Comparison of ENCODE assay signal across 26 cellular contexts in the genomic region with DNA sequence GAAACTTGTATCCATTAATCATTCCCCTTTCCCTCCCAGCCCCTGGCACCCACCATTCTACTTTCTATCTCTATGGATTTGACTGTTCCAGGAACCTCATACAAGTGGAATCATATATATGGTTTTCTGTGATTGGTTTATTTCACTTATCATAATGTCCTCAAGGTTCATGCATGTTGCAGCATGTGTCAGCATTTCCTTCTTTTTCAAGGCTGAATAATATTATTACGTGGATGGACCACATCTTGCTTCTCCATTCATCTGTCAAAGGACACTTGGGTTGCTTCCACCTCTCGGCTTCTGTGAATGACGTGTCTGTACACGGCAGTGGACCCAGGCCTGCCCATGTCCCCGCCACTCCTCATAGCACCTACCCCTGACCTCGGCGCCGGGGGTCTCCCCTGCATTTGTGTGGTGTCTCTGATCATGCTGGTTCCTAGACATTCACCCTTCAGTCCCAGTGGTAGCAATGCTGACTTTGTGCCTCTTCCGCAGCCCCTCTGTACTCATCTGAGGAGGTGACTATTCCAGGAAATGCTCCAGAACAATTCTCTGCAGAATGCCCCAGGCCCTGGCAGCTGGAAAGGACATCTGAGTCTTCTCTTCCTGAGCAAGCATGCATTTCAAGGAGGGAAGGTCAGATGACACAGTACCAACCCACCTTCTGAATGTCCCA.
"Had no signal": no experiment of that assay in that cellular context is flagged by ENCODE, and none has a peak within 500 bp of the region (broad histone marks: within the 10 kb centered on the region; RNA-seq: fewer than 3 reads in every experiment).

No MANE protein-coding gene starts in this region.

- H3K4me1 ChIP-seq: prostate gland, stomach, transverse colon, uterus had no signal

- ATAC-seq: activated CD8-positive, alpha-beta memory T cell treated with anti-CD3 and anti-CD28 coated beads, Interleukin-2, amount 10 ng/mL, durations not matched to agents 7 days and 5 days; activated CD8-positive, alpha-beta T cell treated with anti-CD3 and anti-CD28 coated beads for 36 hours; activated naive CD4-positive, alpha-beta T cell treated with anti-CD3 and anti-CD28 coated beads, Interleukin-2, amount 50 U/mL, for 72 hours; lower lobe of right lung; naive thymus-derived CD8-positive, alpha-beta T cell; stimulated activated memory B cell treated with anti-CD40 and anti-IgM and Interleukin-4, amounts not matched to agents 10 μg/mL and 1 μg/mL and 100 μg/mL, for 72 hours had no signal

- H3K27ac ChIP-seq: brain microvascular endothelial cell, heart left ventricle, lower lobe of right lung, ovary, prostate gland, SK-N-MC, stomach, transverse colon, uterus, VCaP had no signal

- H3K36me3 ChIP-seq: brain microvascular endothelial cell, esophagus squamous epithelium, heart left ventricle, lower lobe of right lung, ovary, prostate gland, stomach, transverse colon, uterus had no signal

- H3K9me3 ChIP-seq: esophagus squamous epithelium, heart left ventricle, lower lobe of right lung, ovary, prostate gland, stomach, transverse colon, uterus had no signal

- H3K4me3 ChIP-seq: esophagus squamous epithelium, heart left ventricle, lower lobe of right lung, ovary, prostate gland, SK-N-MC, stomach, transverse colon, uterus had no signal

- H3K4me1 Mint-ChIP-seq: activated CD8-positive, alpha-beta memory T cell treated with anti-CD3 and anti-CD28 coated beads, Interleukin-2, amount 10 ng/mL, durations not matched to agents 7 days and 5 days; stimulated activated memory B cell treated with anti-CD40 and anti-IgM and Interleukin-4, amounts not matched to agents 10 μg/mL and 1 μg/mL and 100 μg/mL, for 72 hours had no signal

- H3K9me3 Mint-ChIP-seq: activated CD4-positive, alpha-beta T cell treated with anti-CD3 and anti-CD28 coated beads, Interleukin-2, amount 10 ng/mL, durations not matched to agents 7 days and 5 days; activated CD8-positive, alpha-beta T cell treated with anti-CD3 and anti-CD28 coated beads for 36 hours; activated naive CD4-positive, alpha-beta T cell treated with anti-CD3 and anti-CD28 coated beads, Interleukin-2, amount 50 U/mL, for 72 hours; activated T-helper 1 cell treated with anti-CD3 and anti-CD28 coated beads, Interleukin-12 subunit alpha, Interleukin-12 subunit beta, Interleukin-2, Interleukin-4 antibody, amounts not matched to agents 30 ng/mL and 10 ng/mL and 1 ng/mL, durations not matched to agents 14 hours and 24 hours and 36 hours; mesothelial cell of epicardium; naive thymus-derived CD8-positive, alpha-beta T cell; stimulated activated memory B cell treated with anti-CD40 and anti-IgM and Interleukin-4, amounts not matched to agents 10 μg/mL and 1 μg/mL and 100 μg/mL, for 72 hours had no signal

- H3K27me3 Mint-ChIP-seq: activated CD4-positive, alpha-beta T cell treated with anti-CD3 and anti-CD28 coated beads, Interleukin-2, amount 10 ng/mL, durations not matched to agents 7 days and 5 days; activated CD8-positive, alpha-beta memory T cell treated with anti-CD3 and anti-CD28 coated beads, Interleukin-2, amount 10 ng/mL, durations not matched to agents 7 days and 5 days; activated CD8-positive, alpha-beta T cell treated with anti-CD3 and anti-CD28 coated beads for 36 hours; naive thymus-derived CD8-positive, alpha-beta T cell had no signal

- DNase-seq: activated CD4-positive, alpha-beta T cell treated with anti-CD3 and anti-CD28 coated beads, Interleukin-2, amount 10 ng/mL, durations not matched to agents 7 days and 5 days; activated CD4-positive, CD25-positive, alpha-beta regulatory T cell treated with anti-CD3 and anti-CD28 coated beads, Interleukin-2, amount 50 U/mL, for 72 hours; activated CD8-positive, alpha-beta memory T cell treated with anti-CD3 and anti-CD28 coated beads, Interleukin-2, amount 10 ng/mL, durations not matched to agents 7 days and 5 days; activated CD8-positive, alpha-beta T cell treated with anti-CD3 and anti-CD28 coated beads for 36 hours; activated T-cell treated with anti-CD3 and anti-CD28 coated beads for 4 hours; brain microvascular endothelial cell; central memory CD4-positive, alpha-beta T cell; cortex of kidney; esophagus squamous epithelium; heart left ventricle; kidney; lower lobe of right lung; naive thymus-derived CD8-positive, alpha-beta T cell; ovary; stimulated activated CD4-positive, alpha-beta T cell treated with anti-CD3 and anti-CD28 coated beads, Interleukin-15, amount 100 ng/mL, for 24 hours; stomach; T-helper 2 cell; transverse colon; uterus had no signal

- H3K36me3 Mint-ChIP-seq: activated CD8-positive, alpha-beta memory T cell treated with anti-CD3 and anti-CD28 coated beads, Interleukin-2, amount 10 ng/mL, durations not matched to agents 7 days and 5 days; activated naive CD4-positive, alpha-beta T cell treated with anti-CD3 and anti-CD28 coated beads, Interleukin-2, amount 50 U/mL, for 72 hours; mesothelial cell of epicardium; naive thymus-derived CD8-positive, alpha-beta T cell; stimulated activated memory B cell treated with anti-CD40 and anti-IgM and Interleukin-4, amounts not matched to agents 10 μg/mL and 1 μg/mL and 100 μg/mL, for 72 hours had no signal

- H3K27me3 ChIP-seq: brain microvascular endothelial cell, esophagus squamous epithelium, heart left ventricle, ovary, stomach, transverse colon, uterus had no signal

- H3K4me3 Mint-ChIP-seq: activated CD4-positive, alpha-beta T cell treated with anti-CD3 and anti-CD28 coated beads, Interleukin-2, amount 10 ng/mL, durations not matched to agents 7 days and 5 days; activated CD8-positive, alpha-beta memory T cell treated with anti-CD3 and anti-CD28 coated beads, Interleukin-2, amount 10 ng/mL, durations not matched to agents 7 days and 5 days; activated CD8-positive, alpha-beta T cell treated with anti-CD3 and anti-CD28 coated beads for 36 hours; activated T-helper 1 cell treated with anti-CD3 and anti-CD28 coated beads, Interleukin-12 subunit alpha, Interleukin-12 subunit beta, Interleukin-2, Interleukin-4 antibody, amounts not matched to agents 30 ng/mL and 10 ng/mL and 1 ng/mL, durations not matched to agents 14 hours and 24 hours and 36 hours; mesothelial cell of epicardium; naive thymus-derived CD8-positive, alpha-beta T cell; stimulated activated memory B cell treated with anti-CD40 and anti-IgM and Interleukin-4, amounts not matched to agents 10 μg/mL and 1 μg/mL and 100 μg/mL, for 72 hours had no signal
